1 cellular context compared by ENCODE assay signal in the genomic region with DNA sequence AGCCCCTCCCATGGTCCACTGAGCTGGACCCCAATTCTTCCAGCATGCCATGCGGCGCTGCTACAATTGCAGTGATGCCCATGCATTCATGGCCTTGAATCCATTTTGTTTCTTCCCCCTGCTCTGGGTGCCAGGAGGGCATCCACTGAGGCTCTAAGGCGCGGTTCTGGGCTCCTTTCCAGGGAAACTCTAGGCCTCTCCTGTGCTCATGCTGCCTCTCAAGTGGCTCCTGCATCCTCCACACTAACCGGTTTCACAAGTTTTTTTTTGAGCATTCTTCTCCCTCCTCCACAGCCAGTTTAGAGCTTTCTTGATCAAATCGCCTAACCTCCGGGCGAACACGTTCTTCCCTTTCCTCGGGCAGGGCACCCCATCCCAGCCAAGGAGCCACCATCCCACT.
TF ChIP-seq lines count a peak whose summit lies in the region.

No MANE protein-coding gene starts in this region.

TF ChIP-seq in H1, 55 proteins besides CTCF, POLR2A, EP300 and RAD21:
- TF ChIP-seq TCF12 (IDR thresholded peaks at IDR 0.05; ENCODE audit: low read depth, low read length): no peak
- TF ChIP-seq, protein P1, sequence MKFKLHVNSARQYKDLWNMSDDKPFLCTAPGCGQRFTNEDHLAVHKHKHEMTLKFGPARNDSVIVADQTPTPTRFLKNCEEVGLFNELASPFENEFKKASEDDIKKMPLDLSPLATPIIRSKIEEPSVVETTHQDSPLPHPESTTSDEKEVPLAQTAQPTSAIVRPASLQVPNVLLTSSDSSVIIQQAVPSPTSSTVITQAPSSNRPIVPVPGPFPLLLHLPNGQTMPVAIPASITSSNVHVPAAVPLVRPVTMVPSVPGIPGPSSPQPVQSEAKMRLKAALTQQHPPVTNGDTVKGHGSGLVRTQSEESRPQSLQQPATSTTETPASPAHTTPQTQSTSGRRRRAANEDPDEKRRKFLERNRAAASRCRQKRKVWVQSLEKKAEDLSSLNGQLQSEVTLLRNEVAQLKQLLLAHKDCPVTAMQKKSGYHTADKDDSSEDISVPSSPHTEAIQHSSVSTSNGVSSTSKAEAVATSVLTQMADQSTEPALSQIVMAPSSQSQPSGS (IDR thresholded peaks at IDR 0.05; ENCODE audit: low read length): no peak
- no peak for TF ChIP-seq SRF (IDR thresholded peaks at IDR 0.05; ENCODE audit: low read depth, low read length)
- no peak for TF ChIP-seq SIX5 (IDR thresholded peaks at IDR 0.05; ENCODE audit: low read depth, low read length)
- TF ChIP-seq TAF7 (optimal IDR thresholded peaks at IDR 0.05; ENCODE audit: borderline replicate concordance, low read depth, low read length): no peak
- TF ChIP-seq TEAD4 (IDR thresholded peaks at IDR 0.05; ENCODE audit: low read depth, low read length): no peak
- TF ChIP-seq YY1 (IDR thresholded peaks at IDR 0.05; ENCODE audit: low read depth, low read length): no peak
- no peak for TF ChIP-seq CBX8 (IDR thresholded peaks at IDR 0.05; ENCODE audit: borderline replicate concordance, low read depth, low read length)
- TF ChIP-seq PHF8 (conservative IDR thresholded peaks at IDR 0.05; ENCODE audit: low read depth, low read length): no peak
TF ChIP-seq in H1: peak in this region for 0.
